38 cellular contexts compared by ENCODE assay signal in genomic region chr5:117203584-117203983, GRCh38.
"Had no signal": no experiment of that assay in that cellular context is flagged by ENCODE, and none has a peak within 500 bp of the region (broad histone marks: within the 10 kb centered on the region; RNA-seq: fewer than 3 reads in every experiment).

No MANE protein-coding gene starts in this region.

- H3K4me3 ChIP-seq: ascending aorta, cardiac muscle cell had no signal

- H3K36me3 Mint-ChIP-seq: activated CD8-positive, alpha-beta memory T cell treated with anti-CD3 and anti-CD28 coated beads, Interleukin-2, amount 10 ng/mL, durations not matched to agents 7 days and 5 days; activated naive CD4-positive, alpha-beta T cell treated with anti-CD3 and anti-CD28 coated beads, Interleukin-2, amount 10 ng/mL, durations not matched to agents 7 days and 5 days; activated naive CD4-positive, alpha-beta T cell treated with anti-CD3 and anti-CD28 coated beads, Interleukin-2, amount 50 U/mL, for 24 hours; activated naive CD8-positive, alpha-beta T cell; activated naive CD8-positive, alpha-beta T cell treated with anti-CD3 and anti-CD28 coated beads, Interleukin-2, amount 10 ng/mL, durations not matched to agents 7 days and 5 days; brain; T-cell; WTC11 had no signal

- H3K4me1 Mint-ChIP-seq: activated CD4-positive, alpha-beta memory T cell treated with anti-CD3 and anti-CD28 coated beads, Interleukin-2, amount 10 ng/mL, durations not matched to agents 7 days and 5 days; activated CD4-positive, alpha-beta T cell treated with anti-CD3 and anti-CD28 coated beads for 36 hours; activated CD4-positive, alpha-beta T cell treated with anti-CD3 and anti-CD28 coated beads, Interleukin-2, amount 10 ng/mL, durations not matched to agents 7 days and 5 days; activated CD8-positive, alpha-beta memory T cell treated with anti-CD3 and anti-CD28 coated beads, Interleukin-2, amount 10 ng/mL, durations not matched to agents 7 days and 5 days; activated naive CD4-positive, alpha-beta T cell treated with anti-CD3 and anti-CD28 coated beads, Interleukin-2, amount 10 ng/mL, durations not matched to agents 7 days and 5 days; activated naive CD4-positive, alpha-beta T cell treated with anti-CD3 and anti-CD28 coated beads, Interleukin-2, amount 50 U/mL, for 24 hours; activated naive CD8-positive, alpha-beta T cell treated with anti-CD3 and anti-CD28 coated beads, Interleukin-2, amount 10 ng/mL, durations not matched to agents 7 days and 5 days; activated naive CD8-positive, alpha-beta T cell treated with anti-CD3 and anti-CD28 coated beads, Interleukin-2, amount 50 U/mL, for 24 hours; central memory CD8-positive, alpha-beta T cell; T-cell; T-helper 17 cell had no signal

- H3K27ac ChIP-seq: ascending aorta, cardiac muscle cell, VCaP had no signal

- H3K27me3 Mint-ChIP-seq: activated CD4-positive, alpha-beta memory T cell treated with anti-CD3 and anti-CD28 coated beads, Interleukin-2, amount 10 ng/mL, durations not matched to agents 7 days and 5 days; activated CD4-positive, alpha-beta T cell treated with anti-CD3 and anti-CD28 coated beads for 36 hours; activated CD4-positive, alpha-beta T cell treated with anti-CD3 and anti-CD28 coated beads, Interleukin-2, amount 10 ng/mL, durations not matched to agents 7 days and 5 days; activated CD8-positive, alpha-beta memory T cell treated with anti-CD3 and anti-CD28 coated beads, Interleukin-2, amount 10 ng/mL, durations not matched to agents 7 days and 5 days; activated naive CD4-positive, alpha-beta T cell treated with anti-CD3 and anti-CD28 coated beads, Interleukin-2, amount 10 ng/mL, durations not matched to agents 7 days and 5 days; activated naive CD4-positive, alpha-beta T cell treated with anti-CD3 and anti-CD28 coated beads, Interleukin-2, amount 50 U/mL, for 24 hours; activated naive CD8-positive, alpha-beta T cell; activated naive CD8-positive, alpha-beta T cell treated with anti-CD3 and anti-CD28 coated beads, Interleukin-2, amount 10 ng/mL, durations not matched to agents 7 days and 5 days; activated naive CD8-positive, alpha-beta T cell treated with anti-CD3 and anti-CD28 coated beads, Interleukin-2, amount 50 U/mL, for 24 hours; activated T-cell treated with anti-CD3 and anti-CD28 coated beads, Interleukin-2, amount 50 U/mL, for 24 hours; brain; central memory CD8-positive, alpha-beta T cell; T-cell; T-helper 17 cell had no signal

- DNase-seq: activated CD4-positive, alpha-beta memory T cell treated with anti-CD3 and anti-CD28 coated beads, Interleukin-2, amount 10 ng/mL, durations not matched to agents 7 days and 5 days; activated CD4-positive, alpha-beta T cell treated with anti-CD3 and anti-CD28 coated beads for 1 hour; activated CD4-positive, alpha-beta T cell treated with anti-CD3 and anti-CD28 coated beads for 36 hours; activated CD4-positive, alpha-beta T cell treated with anti-CD3 and anti-CD28 coated beads for 48 hours; activated CD4-positive, alpha-beta T cell treated with anti-CD3 and anti-CD28 coated beads, Interleukin-2, amount 10 ng/mL, durations not matched to agents 7 days and 5 days; activated CD4-positive, alpha-beta T cell treated with anti-CD3 and anti-CD28 coated beads, Interleukin-2, amount 50 U/mL, for 48 hours; activated CD4-positive, CD25-positive, alpha-beta regulatory T cell; activated CD8-positive, alpha-beta memory T cell treated with anti-CD3 and anti-CD28 coated beads for 24 hours; activated CD8-positive, alpha-beta memory T cell treated with anti-CD3 and anti-CD28 coated beads, Interleukin-2, amount 10 ng/mL, durations not matched to agents 7 days and 5 days; activated CD8-positive, alpha-beta memory T cell treated with anti-CD3 and anti-CD28 coated beads, Interleukin-2, amount 50 U/mL, for 48 hours; activated CD8-positive, alpha-beta T cell treated with anti-CD3 and anti-CD28 coated beads, Interleukin-2, amount 10 ng/mL, durations not matched to agents 7 days and 5 days; activated effector memory CD4-positive, alpha-beta T cell treated with Interleukin-2 at 50 U/mL for 16 hours; activated gamma-delta T cell; activated naive CD4-positive, alpha-beta T cell treated with anti-CD3 and anti-CD28 coated beads, Interleukin-2, amount 10 ng/mL, durations not matched to agents 7 days and 5 days; activated naive CD4-positive, alpha-beta T cell treated with Interleukin-2 at 50 U/mL for 16 hours; activated naive CD8-positive, alpha-beta T cell treated with anti-CD3 and anti-CD28 coated beads, Interleukin-2, amount 10 ng/mL, durations not matched to agents 7 days and 5 days; activated naive CD8-positive, alpha-beta T cell treated with anti-CD3 and anti-CD28 coated beads, Interleukin-2, amount 50 U/mL, for 24 hours; activated T-cell treated with anti-CD3 and anti-CD28 coated beads, Interleukin-2, amount 50 U/mL, for 24 hours; activated T-cell treated with anti-CD3 and anti-CD28 coated beads, Interleukin-2, amount 50 U/mL, for 48 hours; amygdala; anterior cingulate cortex; cerebellar nuclear complex; T-cell; T-helper 17 cell; T-helper 9 cell had no signal

- FAIRE-seq: bronchial epithelial cell, TTC549 had no signal

- H3K27me3 ChIP-seq: ascending aorta, cardiac muscle cell had no signal

- H3K4me3 Mint-ChIP-seq: activated CD4-positive, alpha-beta memory T cell treated with anti-CD3 and anti-CD28 coated beads, Interleukin-2, amount 10 ng/mL, durations not matched to agents 7 days and 5 days; activated CD4-positive, alpha-beta T cell treated with anti-CD3 and anti-CD28 coated beads for 36 hours; activated CD4-positive, alpha-beta T cell treated with anti-CD3 and anti-CD28 coated beads, Interleukin-2, amount 10 ng/mL, durations not matched to agents 7 days and 5 days; activated CD8-positive, alpha-beta memory T cell treated with anti-CD3 and anti-CD28 coated beads, Interleukin-2, amount 10 ng/mL, durations not matched to agents 7 days and 5 days; activated CD8-positive, alpha-beta T cell treated with anti-CD3 and anti-CD28 coated beads, Interleukin-2, amount 10 ng/mL, durations not matched to agents 7 days and 5 days; activated naive CD4-positive, alpha-beta T cell treated with anti-CD3 and anti-CD28 coated beads, Interleukin-2, amount 10 ng/mL, durations not matched to agents 7 days and 5 days; activated naive CD4-positive, alpha-beta T cell treated with anti-CD3 and anti-CD28 coated beads, Interleukin-2, amount 50 U/mL, for 24 hours; activated naive CD8-positive, alpha-beta T cell; activated naive CD8-positive, alpha-beta T cell treated with anti-CD3 and anti-CD28 coated beads, Interleukin-2, amount 10 ng/mL, durations not matched to agents 7 days and 5 days; activated naive CD8-positive, alpha-beta T cell treated with anti-CD3 and anti-CD28 coated beads, Interleukin-2, amount 50 U/mL, for 24 hours; activated T-cell treated with anti-CD3 and anti-CD28 coated beads, Interleukin-2, amount 50 U/mL, for 24 hours; brain; central memory CD8-positive, alpha-beta T cell; T-cell; T-helper 17 cell; T-helper 2 cell treated with Interferon-gamma antibody and Interleukin-4, amounts not matched to agents 5 μg/mL and 100 μg/mL, for 36 hours; WTC11 had no signal

- H3K36me3 ChIP-seq: ascending aorta, cardiac muscle cell had no signal

- H3K27ac Mint-ChIP-seq: activated CD4-positive, alpha-beta memory T cell treated with anti-CD3 and anti-CD28 coated beads, Interleukin-2, amount 10 ng/mL, durations not matched to agents 7 days and 5 days; activated CD4-positive, alpha-beta T cell treated with anti-CD3 and anti-CD28 coated beads for 36 hours; activated CD4-positive, alpha-beta T cell treated with anti-CD3 and anti-CD28 coated beads, Interleukin-2, amount 10 ng/mL, durations not matched to agents 7 days and 5 days; activated CD8-positive, alpha-beta memory T cell treated with anti-CD3 and anti-CD28 coated beads, Interleukin-2, amount 10 ng/mL, durations not matched to agents 7 days and 5 days; activated CD8-positive, alpha-beta T cell treated with anti-CD3 and anti-CD28 coated beads, Interleukin-2, amount 10 ng/mL, durations not matched to agents 7 days and 5 days; activated naive CD4-positive, alpha-beta T cell treated with anti-CD3 and anti-CD28 coated beads, Interleukin-2, amount 10 ng/mL, durations not matched to agents 7 days and 5 days; activated naive CD4-positive, alpha-beta T cell treated with anti-CD3 and anti-CD28 coated beads, Interleukin-2, amount 50 U/mL, for 24 hours; activated naive CD8-positive, alpha-beta T cell; activated naive CD8-positive, alpha-beta T cell treated with anti-CD3 and anti-CD28 coated beads, Interleukin-2, amount 10 ng/mL, durations not matched to agents 7 days and 5 days; activated naive CD8-positive, alpha-beta T cell treated with anti-CD3 and anti-CD28 coated beads, Interleukin-2, amount 50 U/mL, for 24 hours; activated T-cell treated with anti-CD3 and anti-CD28 coated beads, Interleukin-2, amount 50 U/mL, for 24 hours; activated T-helper 2 cell treated with anti-CD3 and anti-CD28 coated beads, Interferon-gamma antibody, Interleukin-2, Interleukin-4, amounts not matched to agents 10 μg/mL and 5 μg/mL and 100 μg/mL, durations not matched to agents 14 hours and 24 hours and 36 hours; brain; T-cell; T-helper 17 cell; T-helper 2 cell treated with Interferon-gamma antibody and Interleukin-4, amounts not matched to agents 5 μg/mL and 100 μg/mL, for 36 hours; WTC11 had no signal

- H3K9me3 Mint-ChIP-seq: activated CD4-positive, alpha-beta T cell treated with anti-CD3 and anti-CD28 coated beads, Interleukin-2, amount 10 ng/mL, durations not matched to agents 7 days and 5 days; activated naive CD4-positive, alpha-beta T cell treated with anti-CD3 and anti-CD28 coated beads, Interleukin-2, amount 50 U/mL, for 24 hours; activated naive CD8-positive, alpha-beta T cell treated with anti-CD3 and anti-CD28 coated beads, Interleukin-2, amount 10 ng/mL, durations not matched to agents 7 days and 5 days; T-helper 2 cell treated with Interferon-gamma antibody and Interleukin-4, amounts not matched to agents 5 μg/mL and 100 μg/mL, for 36 hours; WTC11 had no signal

- ATAC-seq: activated CD4-positive, alpha-beta T cell treated with anti-CD3 and anti-CD28 coated beads for 36 hours; activated CD4-positive, CD25-positive, alpha-beta regulatory T cell treated with anti-CD3 and anti-CD28 coated beads, Interleukin-2, amount 50 U/mL, for 24 hours; activated CD8-positive, alpha-beta memory T cell treated with anti-CD3 and anti-CD28 coated beads, Interleukin-2, amount 10 ng/mL, durations not matched to agents 7 days and 5 days; activated CD8-positive, alpha-beta T cell treated with anti-CD3 and anti-CD28 coated beads, Interleukin-2, amount 10 ng/mL, durations not matched to agents 7 days and 5 days; activated naive CD8-positive, alpha-beta T cell treated with anti-CD3 and anti-CD28 coated beads, Interleukin-2, amount 50 U/mL, for 24 hours; T-cell; T-helper 17 cell; WTC11 had no signal

- H3K4me1 ChIP-seq: ascending aorta had no signal

- H3K9me3 ChIP-seq: ascending aorta had no signal
